Comparison of ENCODE assay signal across 1 cellular context in the genomic region with DNA sequence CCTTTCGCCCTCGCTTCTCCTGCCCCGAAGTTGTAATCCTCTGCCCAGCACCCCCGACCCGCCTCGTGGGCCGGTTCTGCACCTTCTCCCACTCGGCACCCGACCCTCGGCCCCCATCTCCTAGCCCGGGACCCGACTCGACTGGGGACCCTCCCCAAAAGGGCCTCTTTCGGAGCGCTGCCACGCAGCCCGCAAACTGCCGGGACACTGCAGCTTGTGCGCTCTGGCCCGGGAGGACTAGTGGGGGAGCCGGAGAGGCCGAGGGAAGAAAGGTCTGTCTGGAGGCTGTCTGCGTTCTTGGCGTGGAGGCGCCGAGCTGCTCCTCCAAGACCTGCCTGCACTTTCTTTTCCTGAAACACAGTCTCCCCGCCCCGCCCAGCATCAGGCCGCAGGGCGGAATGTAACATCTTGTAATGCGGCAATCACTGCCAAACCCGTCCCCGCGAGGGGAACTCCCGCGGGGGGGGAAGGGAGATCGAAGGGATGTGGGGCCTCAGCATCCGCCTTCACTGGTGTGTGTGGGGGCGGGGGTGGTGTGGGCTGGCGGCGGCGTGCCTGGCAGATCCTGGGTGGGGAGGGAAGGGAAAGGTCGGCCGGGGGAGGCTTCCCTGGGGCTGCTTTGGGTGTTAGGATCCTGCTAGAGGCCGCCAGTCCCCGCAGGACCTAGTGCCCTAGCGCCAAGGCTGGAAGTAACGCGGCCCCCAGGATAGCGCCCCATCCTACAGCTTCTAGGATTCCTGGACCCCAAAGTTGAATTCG.
TF ChIP-seq lines count a peak whose summit lies in the region.

No MANE protein-coding gene starts in this region.

TF ChIP-seq in H1, 55 proteins besides CTCF, POLR2A, EP300 and RAD21 (continued from another document):
- TF ChIP-seq TCF12 (IDR thresholded peaks at IDR 0.05; ENCODE audit: low read depth, low read length) = 0 out of 2 replicates have a peak, but pooled peaks have one; percentile 15
- no peak for TF ChIP-seq FOSL1 (IDR thresholded peaks at IDR 0.05; ENCODE audit: insufficient read depth, low read depth, low read length)
- TF ChIP-seq JUN (IDR thresholded peaks at IDR 0.05; ENCODE audit: low read depth, low read length) = no peak
- no peak for TF ChIP-seq SP1 (IDR thresholded peaks at IDR 0.05; ENCODE audit: low read depth, low read length)
- no peak for TF ChIP-seq ZNF274 (IDR thresholded peaks at IDR 0.05; ENCODE audit: borderline replicate concordance, extremely low read depth, low read length)
- no peak for TF ChIP-seq JUND (IDR thresholded peaks at IDR 0.05; ENCODE audit: low read length)
- TF ChIP-seq CTBP2 (IDR thresholded peaks at IDR 0.05; ENCODE audit: borderline replicate concordance, insufficient read depth, insufficient read length, low read length) = peak; percentile 96
- TF ChIP-seq, protein P1, sequence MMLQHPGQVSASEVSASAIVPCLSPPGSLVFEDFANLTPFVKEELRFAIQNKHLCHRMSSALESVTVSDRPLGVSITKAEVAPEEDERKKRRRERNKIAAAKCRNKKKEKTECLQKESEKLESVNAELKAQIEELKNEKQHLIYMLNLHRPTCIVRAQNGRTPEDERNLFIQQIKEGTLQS (IDR thresholded peaks at IDR 0.05; ENCODE audit: insufficient read depth, low read depth, low read length) = no peak
- TF ChIP-seq BRCA1 (IDR thresholded peaks at IDR 0.05; ENCODE audit: low read depth, low read length) = no peak
- TF ChIP-seq GTF2F1 (IDR thresholded peaks at IDR 0.05; ENCODE audit: borderline replicate concordance, low read depth, low read length) = no peak
- 0 out of 4 replicates have a peak, but pooled peaks of 1 of the 2 experiments have one; percentile 28 for TF ChIP-seq SIN3A (conservative IDR thresholded peaks at IDR 0.05 in 1 of 2, IDR thresholded peaks at IDR 0.05 in 1 of 2; ENCODE audit: low read depth in 1 of 2, low read length in 2 of 2)
- TF ChIP-seq RBBP5 (IDR thresholded peaks at IDR 0.05; ENCODE audit: borderline replicate concordance, low read depth, low read length) = no peak
- TF ChIP-seq POU5F1 (IDR thresholded peaks at IDR 0.05; ENCODE audit: low read depth, low read length) = no peak
- no peak for TF ChIP-seq SP4 (IDR thresholded peaks at IDR 0.05; ENCODE audit: low read length)
- TF ChIP-seq, protein P2, sequence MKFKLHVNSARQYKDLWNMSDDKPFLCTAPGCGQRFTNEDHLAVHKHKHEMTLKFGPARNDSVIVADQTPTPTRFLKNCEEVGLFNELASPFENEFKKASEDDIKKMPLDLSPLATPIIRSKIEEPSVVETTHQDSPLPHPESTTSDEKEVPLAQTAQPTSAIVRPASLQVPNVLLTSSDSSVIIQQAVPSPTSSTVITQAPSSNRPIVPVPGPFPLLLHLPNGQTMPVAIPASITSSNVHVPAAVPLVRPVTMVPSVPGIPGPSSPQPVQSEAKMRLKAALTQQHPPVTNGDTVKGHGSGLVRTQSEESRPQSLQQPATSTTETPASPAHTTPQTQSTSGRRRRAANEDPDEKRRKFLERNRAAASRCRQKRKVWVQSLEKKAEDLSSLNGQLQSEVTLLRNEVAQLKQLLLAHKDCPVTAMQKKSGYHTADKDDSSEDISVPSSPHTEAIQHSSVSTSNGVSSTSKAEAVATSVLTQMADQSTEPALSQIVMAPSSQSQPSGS (IDR thresholded peaks at IDR 0.05; ENCODE audit: low read length) = no peak
- TF ChIP-seq TEAD4 (IDR thresholded peaks at IDR 0.05; ENCODE audit: low read depth, low read length) = peak; percentile 52; the same call in 1 of the 2 replicates
- TF ChIP-seq, protein P3, sequence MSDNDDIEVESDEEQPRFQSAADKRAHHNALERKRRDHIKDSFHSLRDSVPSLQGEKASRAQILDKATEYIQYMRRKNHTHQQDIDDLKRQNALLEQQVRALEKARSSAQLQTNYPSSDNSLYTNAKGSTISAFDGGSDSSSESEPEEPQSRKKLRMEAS (IDR thresholded peaks at IDR 0.05) = peak; percentile 11; the same call in 1 of the 2 replicates
- TF ChIP-seq NANOG (IDR thresholded peaks at IDR 0.05; ENCODE audit: insufficient read depth, low read depth, low read length, poor library complexity, severe bottlenecking) = no peak
- TF ChIP-seq MAFK (IDR thresholded peaks at IDR 0.05; ENCODE audit: low read depth, low read length) = no peak
- no peak for TF ChIP-seq TAF1 (IDR thresholded peaks at IDR 0.05; ENCODE audit: low read depth, low read length)
- peak; percentile 37; the same call in 1 of the 2 replicates for TF ChIP-seq EGR1 (IDR thresholded peaks at IDR 0.05; ENCODE audit: borderline replicate concordance, low read depth, low read length)
- TF ChIP-seq RXRA (IDR thresholded peaks at IDR 0.05; ENCODE audit: insufficient read depth, low read depth, low read length) = no peak
- TF ChIP-seq KDM4A (IDR thresholded peaks at IDR 0.05; ENCODE audit: low read depth, low read length, severe bottlenecking) = no peak
- TF ChIP-seq SAP30 (IDR thresholded peaks at IDR 0.05; ENCODE audit: insufficient read depth, insufficient replicate concordance, low read length) = no peak
- no peak; a peak in 1 of 4 replicates for TF ChIP-seq HDAC2 (IDR thresholded peaks at IDR 0.05; ENCODE audit: borderline replicate concordance in 1 of 2, low read depth in 2 of 2, low read length in 2 of 2)
- TF ChIP-seq, protein P4, sequence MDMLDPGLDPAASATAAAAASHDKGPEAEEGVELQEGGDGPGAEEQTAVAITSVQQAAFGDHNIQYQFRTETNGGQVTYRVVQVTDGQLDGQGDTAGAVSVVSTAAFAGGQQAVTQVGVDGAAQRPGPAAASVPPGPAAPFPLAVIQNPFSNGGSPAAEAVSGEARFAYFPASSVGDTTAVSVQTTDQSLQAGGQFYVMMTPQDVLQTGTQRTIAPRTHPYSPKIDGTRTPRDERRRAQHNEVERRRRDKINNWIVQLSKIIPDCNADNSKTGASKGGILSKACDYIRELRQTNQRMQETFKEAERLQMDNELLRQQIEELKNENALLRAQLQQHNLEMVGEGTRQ (IDR thresholded peaks at IDR 0.05; ENCODE audit: low read length) = no peak
- peak; percentile 49; the same call in 1 of the 2 replicates for TF ChIP-seq YY1 (IDR thresholded peaks at IDR 0.05; ENCODE audit: low read depth, low read length)
- TF ChIP-seq SIRT6 (IDR thresholded peaks at IDR 0.05; ENCODE audit: low read length) = no peak
- no peak; the same call in none of the 2 replicates for TF ChIP-seq BACH1 (IDR thresholded peaks at IDR 0.05; ENCODE audit: low read length)
- no peak for TF ChIP-seq RFX5 (IDR thresholded peaks at IDR 0.05; ENCODE audit: borderline replicate concordance, low read depth, low read length)
- TF ChIP-seq CBX8 (IDR thresholded peaks at IDR 0.05; ENCODE audit: borderline replicate concordance, low read depth, low read length) = no peak; the same call in 1 of the 2 replicates
- TF ChIP-seq SRF (IDR thresholded peaks at IDR 0.05; ENCODE audit: low read depth, low read length) = no peak
- TF ChIP-seq CBX5 (IDR thresholded peaks at IDR 0.05; ENCODE audit: low read depth, low read length) = no peak
- peak; percentile 77 for TF ChIP-seq RNF2 (IDR thresholded peaks at IDR 0.05; ENCODE audit: borderline replicate concordance, low read depth, low read length, missing control alignments, poor library complexity, severe bottlenecking)
- TF ChIP-seq CHD1 (IDR thresholded peaks at IDR 0.05; ENCODE audit: low read depth, low read length) = no peak
- TF ChIP-seq TAF7 (optimal IDR thresholded peaks at IDR 0.05; ENCODE audit: borderline replicate concordance, low read depth, low read length) = no peak
- no peak for TF ChIP-seq CHD2 (IDR thresholded peaks at IDR 0.05; ENCODE audit: low read length)
- no peak for TF ChIP-seq POLR2AphosphoS5 (IDR thresholded peaks at IDR 0.05; ENCODE audit: low read depth, low read length)
- TF ChIP-seq CEBPB (IDR thresholded peaks at IDR 0.05; ENCODE audit: low read depth, low read length) = no peak
- TF ChIP-seq NRF1 (IDR thresholded peaks at IDR 0.05; ENCODE audit: low read depth, low read length) = no peak
- TF ChIP-seq CREB1 (IDR thresholded peaks at IDR 0.05) = no peak
- TF ChIP-seq HDAC6 (IDR thresholded peaks at IDR 0.05; ENCODE audit: low read depth, low read length) = no peak
- no peak for TF ChIP-seq KDM1A (IDR thresholded peaks at IDR 0.05; ENCODE audit: borderline replicate concordance, low read length)
- TF ChIP-seq BCL11A (IDR thresholded peaks at IDR 0.05; ENCODE audit: low read depth in 2 of 2, low read length in 2 of 2) = no peak
- TF ChIP-seq, protein P5, sequence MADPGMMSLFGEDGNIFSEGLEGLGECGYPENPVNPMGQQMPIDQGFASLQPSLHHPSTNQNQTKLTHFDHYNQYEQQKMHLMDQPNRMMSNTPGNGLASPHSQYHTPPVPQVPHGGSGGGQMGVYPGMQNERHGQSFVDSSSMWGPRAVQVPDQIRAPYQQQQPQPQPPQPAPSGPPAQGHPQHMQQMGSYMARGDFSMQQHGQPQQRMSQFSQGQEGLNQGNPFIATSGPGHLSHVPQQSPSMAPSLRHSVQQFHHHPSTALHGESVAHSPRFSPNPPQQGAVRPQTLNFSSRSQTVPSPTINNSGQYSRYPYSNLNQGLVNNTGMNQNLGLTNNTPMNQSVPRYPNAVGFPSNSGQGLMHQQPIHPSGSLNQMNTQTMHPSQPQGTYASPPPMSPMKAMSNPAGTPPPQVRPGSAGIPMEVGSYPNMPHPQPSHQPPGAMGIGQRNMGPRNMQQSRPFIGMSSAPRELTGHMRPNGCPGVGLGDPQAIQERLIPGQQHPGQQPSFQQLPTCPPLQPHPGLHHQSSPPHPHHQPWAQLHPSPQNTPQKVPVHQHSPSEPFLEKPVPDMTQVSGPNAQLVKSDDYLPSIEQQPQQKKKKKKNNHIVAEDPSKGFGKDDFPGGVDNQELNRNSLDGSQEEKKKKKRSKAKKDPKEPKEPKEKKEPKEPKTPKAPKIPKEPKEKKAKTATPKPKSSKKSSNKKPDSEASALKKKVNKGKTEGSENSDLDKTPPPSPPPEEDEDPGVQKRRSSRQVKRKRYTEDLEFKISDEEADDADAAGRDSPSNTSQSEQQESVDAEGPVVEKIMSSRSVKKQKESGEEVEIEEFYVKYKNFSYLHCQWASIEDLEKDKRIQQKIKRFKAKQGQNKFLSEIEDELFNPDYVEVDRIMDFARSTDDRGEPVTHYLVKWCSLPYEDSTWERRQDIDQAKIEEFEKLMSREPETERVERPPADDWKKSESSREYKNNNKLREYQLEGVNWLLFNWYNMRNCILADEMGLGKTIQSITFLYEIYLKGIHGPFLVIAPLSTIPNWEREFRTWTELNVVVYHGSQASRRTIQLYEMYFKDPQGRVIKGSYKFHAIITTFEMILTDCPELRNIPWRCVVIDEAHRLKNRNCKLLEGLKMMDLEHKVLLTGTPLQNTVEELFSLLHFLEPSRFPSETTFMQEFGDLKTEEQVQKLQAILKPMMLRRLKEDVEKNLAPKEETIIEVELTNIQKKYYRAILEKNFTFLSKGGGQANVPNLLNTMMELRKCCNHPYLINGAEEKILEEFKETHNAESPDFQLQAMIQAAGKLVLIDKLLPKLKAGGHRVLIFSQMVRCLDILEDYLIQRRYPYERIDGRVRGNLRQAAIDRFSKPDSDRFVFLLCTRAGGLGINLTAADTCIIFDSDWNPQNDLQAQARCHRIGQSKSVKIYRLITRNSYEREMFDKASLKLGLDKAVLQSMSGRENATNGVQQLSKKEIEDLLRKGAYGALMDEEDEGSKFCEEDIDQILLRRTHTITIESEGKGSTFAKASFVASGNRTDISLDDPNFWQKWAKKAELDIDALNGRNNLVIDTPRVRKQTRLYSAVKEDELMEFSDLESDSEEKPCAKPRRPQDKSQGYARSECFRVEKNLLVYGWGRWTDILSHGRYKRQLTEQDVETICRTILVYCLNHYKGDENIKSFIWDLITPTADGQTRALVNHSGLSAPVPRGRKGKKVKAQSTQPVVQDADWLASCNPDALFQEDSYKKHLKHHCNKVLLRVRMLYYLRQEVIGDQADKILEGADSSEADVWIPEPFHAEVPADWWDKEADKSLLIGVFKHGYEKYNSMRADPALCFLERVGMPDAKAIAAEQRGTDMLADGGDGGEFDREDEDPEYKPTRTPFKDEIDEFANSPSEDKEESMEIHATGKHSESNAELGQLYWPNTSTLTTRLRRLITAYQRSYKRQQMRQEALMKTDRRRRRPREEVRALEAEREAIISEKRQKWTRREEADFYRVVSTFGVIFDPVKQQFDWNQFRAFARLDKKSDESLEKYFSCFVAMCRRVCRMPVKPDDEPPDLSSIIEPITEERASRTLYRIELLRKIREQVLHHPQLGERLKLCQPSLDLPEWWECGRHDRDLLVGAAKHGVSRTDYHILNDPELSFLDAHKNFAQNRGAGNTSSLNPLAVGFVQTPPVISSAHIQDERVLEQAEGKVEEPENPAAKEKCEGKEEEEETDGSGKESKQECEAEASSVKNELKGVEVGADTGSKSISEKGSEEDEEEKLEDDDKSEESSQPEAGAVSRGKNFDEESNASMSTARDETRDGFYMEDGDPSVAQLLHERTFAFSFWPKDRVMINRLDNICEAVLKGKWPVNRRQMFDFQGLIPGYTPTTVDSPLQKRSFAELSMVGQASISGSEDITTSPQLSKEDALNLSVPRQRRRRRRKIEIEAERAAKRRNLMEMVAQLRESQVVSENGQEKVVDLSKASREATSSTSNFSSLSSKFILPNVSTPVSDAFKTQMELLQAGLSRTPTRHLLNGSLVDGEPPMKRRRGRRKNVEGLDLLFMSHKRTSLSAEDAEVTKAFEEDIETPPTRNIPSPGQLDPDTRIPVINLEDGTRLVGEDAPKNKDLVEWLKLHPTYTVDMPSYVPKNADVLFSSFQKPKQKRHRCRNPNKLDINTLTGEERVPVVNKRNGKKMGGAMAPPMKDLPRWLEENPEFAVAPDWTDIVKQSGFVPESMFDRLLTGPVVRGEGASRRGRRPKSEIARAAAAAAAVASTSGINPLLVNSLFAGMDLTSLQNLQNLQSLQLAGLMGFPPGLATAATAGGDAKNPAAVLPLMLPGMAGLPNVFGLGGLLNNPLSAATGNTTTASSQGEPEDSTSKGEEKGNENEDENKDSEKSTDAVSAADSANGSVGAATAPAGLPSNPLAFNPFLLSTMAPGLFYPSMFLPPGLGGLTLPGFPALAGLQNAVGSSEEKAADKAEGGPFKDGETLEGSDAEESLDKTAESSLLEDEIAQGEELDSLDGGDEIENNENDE (IDR thresholded peaks at IDR 0.05; ENCODE audit: insufficient replicate concordance, low read length) = no peak
- no peak for TF ChIP-seq GABPA (IDR thresholded peaks at IDR 0.05; ENCODE audit: borderline replicate concordance, insufficient read depth, low read length)
- TF ChIP-seq KDM5A (IDR thresholded peaks at IDR 0.05; ENCODE audit: low read length) = no peak
- TF ChIP-seq EZH2 (IDR thresholded peaks at IDR 0.05; ENCODE audit: low read depth, low read length, severe bottlenecking) = peak; percentile 93
- peak; percentile 96 for TF ChIP-seq SUZ12 (IDR thresholded peaks at IDR 0.05; ENCODE audit: low read length)
- TF ChIP-seq ASH2L (IDR thresholded peaks at IDR 0.05; ENCODE audit: low read length) = no peak
- TF ChIP-seq TBP (IDR thresholded peaks at IDR 0.05; ENCODE audit: low read depth, low read length) = peak; percentile 64; the same call in 1 of the 2 replicates
- no peak for TF ChIP-seq SIX5 (IDR thresholded peaks at IDR 0.05; ENCODE audit: low read depth, low read length)
- TF ChIP-seq, protein P6, sequence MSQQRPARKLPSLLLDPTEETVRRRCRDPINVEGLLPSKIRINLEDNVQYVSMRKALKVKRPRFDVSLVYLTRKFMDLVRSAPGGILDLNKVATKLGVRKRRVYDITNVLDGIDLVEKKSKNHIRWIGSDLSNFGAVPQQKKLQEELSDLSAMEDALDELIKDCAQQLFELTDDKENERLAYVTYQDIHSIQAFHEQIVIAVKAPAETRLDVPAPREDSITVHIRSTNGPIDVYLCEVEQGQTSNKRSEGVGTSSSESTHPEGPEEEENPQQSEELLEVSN (IDR thresholded peaks at IDR 0.05) = no peak
- no peak for TF ChIP-seq SP2 (IDR thresholded peaks at IDR 0.05; ENCODE audit: low read length)
TF ChIP-seq in H1: peak in this region for 11.
